In the genomic region with DNA sequence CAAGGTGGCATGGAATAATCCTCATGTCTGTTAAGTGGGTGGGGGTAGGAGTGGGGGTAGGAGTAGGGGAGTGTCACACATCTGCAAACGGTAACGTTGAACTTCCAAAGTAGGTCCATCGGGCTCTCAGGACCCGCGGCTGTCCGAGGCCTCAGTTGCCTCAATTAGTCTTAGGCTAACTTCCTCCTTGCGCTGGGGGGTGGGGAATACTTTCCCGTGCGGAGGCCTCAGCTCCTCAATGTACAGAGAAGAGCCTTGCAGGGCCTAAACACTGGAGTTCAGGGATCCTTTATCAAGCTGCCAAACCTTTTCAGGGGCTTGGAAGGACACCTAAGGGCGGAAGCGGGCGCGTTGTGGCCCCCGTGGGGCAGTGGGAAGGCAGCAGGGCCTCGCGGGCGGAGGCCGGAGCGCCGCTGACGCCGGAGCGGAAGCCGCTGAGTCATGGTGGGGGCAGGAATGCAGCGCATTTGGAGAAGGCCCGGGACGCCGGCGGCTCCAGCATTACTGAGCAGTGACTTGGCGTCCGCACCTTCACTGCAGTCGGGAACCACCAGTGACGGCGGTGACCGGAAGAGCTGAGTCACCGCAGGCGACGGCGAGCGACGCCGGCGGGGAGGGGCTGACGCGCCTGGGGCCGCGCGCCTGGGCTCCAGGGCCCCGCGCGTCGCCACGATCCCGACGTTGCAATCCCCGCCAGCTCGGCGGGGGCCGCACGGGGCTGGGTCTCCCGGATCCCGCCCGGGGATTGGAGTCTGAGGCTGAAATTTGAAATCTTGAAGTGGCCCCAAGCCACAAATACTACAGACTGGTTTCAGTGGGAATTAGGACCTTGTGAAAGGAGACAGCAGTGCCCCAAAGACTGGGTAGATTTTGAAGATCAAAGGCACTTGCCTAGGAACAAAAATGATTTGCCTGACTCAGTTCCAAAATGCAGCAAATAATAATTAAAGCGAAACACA, we compare ENCODE assay signal across 1 cellular context.
TF ChIP-seq lines count a peak whose summit lies in the region.

No MANE protein-coding gene starts in this region.

TF ChIP-seq in IMR-90, 13 proteins besides CTCF, POLR2A, EP300 and RAD21 (continued from another document):
- TF ChIP-seq, protein P1, sequence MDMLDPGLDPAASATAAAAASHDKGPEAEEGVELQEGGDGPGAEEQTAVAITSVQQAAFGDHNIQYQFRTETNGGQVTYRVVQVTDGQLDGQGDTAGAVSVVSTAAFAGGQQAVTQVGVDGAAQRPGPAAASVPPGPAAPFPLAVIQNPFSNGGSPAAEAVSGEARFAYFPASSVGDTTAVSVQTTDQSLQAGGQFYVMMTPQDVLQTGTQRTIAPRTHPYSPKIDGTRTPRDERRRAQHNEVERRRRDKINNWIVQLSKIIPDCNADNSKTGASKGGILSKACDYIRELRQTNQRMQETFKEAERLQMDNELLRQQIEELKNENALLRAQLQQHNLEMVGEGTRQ (IDR thresholded peaks at IDR 0.05; ENCODE audit: low read depth, low read length): no peak
- peak; percentile 98 for TF ChIP-seq FOS (IDR thresholded peaks at IDR 0.05; ENCODE audit: low read depth, low read length)
- peak; percentile 45; the same call in 1 of the 2 replicates for TF ChIP-seq CEBPB (IDR thresholded peaks at IDR 0.05; ENCODE audit: low read depth, low read length)
- peak; percentile 88 for TF ChIP-seq RCOR1 (IDR thresholded peaks at IDR 0.05; ENCODE audit: insufficient replicate concordance, low read length)
- 0 out of 2 replicates have a peak, but pooled peaks have one; percentile 36 for TF ChIP-seq RFX5 (IDR thresholded peaks at IDR 0.05; ENCODE audit: low read depth, low read length)
- peak; percentile 98 for TF ChIP-seq NFE2L2 (IDR thresholded peaks at IDR 0.05; ENCODE audit: low read depth, low read length)
- peak; percentile 98 for TF ChIP-seq MAZ (IDR thresholded peaks at IDR 0.05; ENCODE audit: borderline replicate concordance, low read depth, low read length)
- TF ChIP-seq SMC3 (IDR thresholded peaks at IDR 0.05; ENCODE audit: low read depth, low read length): peak; percentile 8; the same call in 1 of the 2 replicates
- no peak; the same call in 1 of the 2 replicates for TF ChIP-seq CHD1 (IDR thresholded peaks at IDR 0.05; ENCODE audit: low read depth, low read length)
- TF ChIP-seq, protein P2, sequence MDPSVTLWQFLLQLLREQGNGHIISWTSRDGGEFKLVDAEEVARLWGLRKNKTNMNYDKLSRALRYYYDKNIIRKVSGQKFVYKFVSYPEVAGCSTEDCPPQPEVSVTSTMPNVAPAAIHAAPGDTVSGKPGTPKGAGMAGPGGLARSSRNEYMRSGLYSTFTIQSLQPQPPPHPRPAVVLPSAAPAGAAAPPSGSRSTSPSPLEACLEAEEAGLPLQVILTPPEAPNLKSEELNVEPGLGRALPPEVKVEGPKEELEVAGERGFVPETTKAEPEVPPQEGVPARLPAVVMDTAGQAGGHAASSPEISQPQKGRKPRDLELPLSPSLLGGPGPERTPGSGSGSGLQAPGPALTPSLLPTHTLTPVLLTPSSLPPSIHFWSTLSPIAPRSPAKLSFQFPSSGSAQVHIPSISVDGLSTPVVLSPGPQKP (IDR thresholded peaks at IDR 0.05; ENCODE audit: borderline replicate concordance, low read depth, low read length): 0 out of 2 replicates have a peak, but pooled peaks have one; percentile 46
TF ChIP-seq in IMR-90: peak in this region for 10.
